ENCODE assay signal across 18 cellular contexts in the genomic region with DNA sequence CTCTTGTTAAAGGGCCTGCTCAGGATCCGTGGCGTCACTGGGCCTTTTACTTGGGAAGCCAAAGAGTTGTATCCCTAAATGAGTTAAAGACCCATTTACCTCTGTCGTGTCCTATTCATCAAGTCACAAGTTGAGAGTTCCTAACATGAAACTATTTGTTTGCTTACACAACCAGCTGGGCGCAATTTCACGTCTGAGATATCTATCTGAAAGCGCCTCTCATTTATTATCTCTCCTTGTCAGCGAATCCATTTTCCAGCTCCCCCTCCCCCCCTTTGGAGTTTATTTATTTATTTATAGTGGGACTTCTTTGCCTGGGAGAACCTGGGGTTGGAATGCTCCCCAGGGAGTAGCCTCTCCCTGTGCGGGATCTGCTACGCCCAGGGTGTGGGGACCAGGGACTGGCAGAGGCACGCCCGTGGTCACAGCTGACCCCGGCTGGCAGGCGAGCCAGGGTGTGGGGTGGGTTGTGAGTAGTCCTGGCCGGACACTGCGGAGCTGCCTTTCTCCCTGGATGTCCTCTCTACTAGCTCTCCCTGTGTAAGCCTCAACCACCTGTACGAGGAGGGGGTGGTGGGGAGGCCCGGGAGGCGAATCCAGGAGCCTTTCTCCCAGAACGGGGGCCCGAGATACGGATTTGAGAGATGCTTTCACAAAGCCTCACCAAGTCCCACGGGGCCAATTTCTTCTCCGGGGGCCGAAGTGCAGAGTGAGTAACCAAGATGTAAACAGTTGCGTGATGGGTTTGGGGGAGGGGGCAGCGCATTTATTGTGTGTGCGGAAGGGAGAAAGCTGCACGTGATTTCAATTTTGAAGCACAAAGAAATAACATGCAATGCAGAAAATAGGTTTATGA. TPM values are rescaled to one million over a fixed set of nuclear protein-coding genes. Genes with fewer than 3 reads are reported as not detected.
DNase-seq lines count a peak whose midpoint lies in the region; TF ChIP-seq lines count a peak whose summit lies in the region.
"Had no signal": no experiment of that assay in that cellular context is flagged by ENCODE, and none has a peak within 500 bp of the region (broad histone marks: within the 10 kb centered on the region; RNA-seq: fewer than 3 reads in every experiment).

No MANE protein-coding gene starts in this region.

- H3K4me3 ChIP-seq in right atrium auricular region = peak overlapping the region in 1 of 2 donors; percentile 10
- no peak overlapping the region for H3K4me3 ChIP-seq in left ventricle myocardium inferior
- H3K4me3 ChIP-seq in vagina = no peak overlapping the region
- no peak overlapping the region for H3K4me3 ChIP-seq in spleen
- H3K4me3 ChIP-seq: GM23248 had no signal

- TF ChIP-seq POLR2A in vagina (IDR thresholded peaks at IDR 0.05) (no peak), spleen (IDR thresholded peaks at IDR 0.05) (no peak)

- H3K27ac Mint-ChIP-seq in nephron progenitor cell = no peak overlapping the region
- H3K27ac Mint-ChIP-seq: activated naive CD4-positive, alpha-beta T cell treated with anti-CD3 and anti-CD28 coated beads, Interleukin-2, amount 50 U/mL, for 24 hours; CD8-positive, alpha-beta T cell; effector memory CD8-positive, alpha-beta T cell had no signal

- peaks cover 4% of the 10 kb centered on the region for H3K9me3 Mint-ChIP-seq in nephron progenitor cell
- H3K9me3 Mint-ChIP-seq: CD8-positive, alpha-beta T cell; effector memory CD8-positive, alpha-beta T cell; neural crest cell had no signal

- peaks cover 22% of the 10 kb centered on the region for H3K36me3 Mint-ChIP-seq in nephron progenitor cell (ENCODE audit: low read depth)
- H3K36me3 Mint-ChIP-seq: CD8-positive, alpha-beta T cell had no signal

- H3K27ac ChIP-seq in right atrium auricular region = peak overlapping the region; percentile 69 to 85
- no peak overlapping the region for H3K27ac ChIP-seq in left ventricle myocardium inferior (replicated peaks)
- peak overlapping the region; percentile 77 for H3K27ac ChIP-seq in vagina
- no peak overlapping the region for H3K27ac ChIP-seq in spleen
- H3K27ac ChIP-seq: GM23248 had no signal

- H3K4me1 ChIP-seq in right atrium auricular region (peaks cover 0 to 39% of the 10 kb centered on the region in 2 donors), left ventricle myocardium inferior (peaks cover 18% of the 10 kb centered on the region), vagina (peaks cover 20% of the 10 kb centered on the region), spleen (peaks cover 0 to 43% (median 9%) of the 10 kb centered on the region in 6 donors)

- H3K9me3 ChIP-seq in right atrium auricular region (no peaks in the 10 kb centered on the region), left ventricle myocardium inferior (replicated peaks) (peaks cover 8% of the 10 kb centered on the region), vagina (no peaks in the 10 kb centered on the region), spleen (peaks cover 0 to 20% (median 0%) of the 10 kb centered on the region in 8 donors)

- H3K27me3 Mint-ChIP-seq in nephron progenitor cell (ENCODE audit: low read depth, poor library complexity) = no peaks in the 10 kb centered on the region

- TF ChIP-seq CTCF in right atrium auricular region (IDR thresholded peaks at IDR 0.05) = no peak
- TF ChIP-seq CTCF in left ventricle myocardium inferior (IDR thresholded peaks at IDR 0.05; ENCODE audit: borderline replicate concordance) = no peak
- TF ChIP-seq CTCF in nephron progenitor cell (IDR thresholded peaks at IDR 0.05) = no peak
- no peak for TF ChIP-seq CTCF in vagina (IDR thresholded peaks at IDR 0.05)
- no peak for TF ChIP-seq CTCF in spleen (IDR thresholded peaks at IDR 0.05 in 8 of 11, conservative IDR thresholded peaks at IDR 0.05 in 3 of 11)

- DNase-seq in right atrium auricular region (ENCODE audit: low spot score) (no peak), left ventricle myocardium inferior (no peak), ecto neural progenitor cell (ENCODE audit: low spot score) (peak; percentile 60), nephron progenitor cell (peak; percentile 42), vagina (ENCODE audit: extremely low spot score in 2 of 2) (peak in 1 of 2 donors; percentile 87), spleen (no peak), NCI-H1048 (lab: John Stamatoyannopoulos, UW) (no peak)
- DNase-seq in effector CD8-positive, alpha-beta T cell (lab: John Stamatoyannopoulos, UW) = no peak
- DNase-seq: ACHN; CD8-positive, alpha-beta T cell; effector memory CD8-positive, alpha-beta T cell; EL; GM23248; Right ventricle myocardium superior; stimulated activated CD4-positive, alpha-beta T cell treated with anti-CD3 and anti-CD28 coated beads, Interleukin-4, amount 100 ng/mL, for 4 hours; trophoblast cell had no signal

- no peaks in the 10 kb centered on the region for H3K36me3 ChIP-seq in right atrium auricular region
- no peaks in the 10 kb centered on the region for H3K36me3 ChIP-seq in left ventricle myocardium inferior
- no peaks in the 10 kb centered on the region for H3K36me3 ChIP-seq in vagina
- H3K36me3 ChIP-seq in spleen = peaks cover 0 to 16% (median 0%) of the 10 kb centered on the region in 6 donors

- WGBS in spleen, 5 donors = 26 to 36% (median 30%) methylated on average over 27 to 28 of the region's 28 CpGs

- H3K4me3 Mint-ChIP-seq in nephron progenitor cell = peak overlapping the region; percentile 5
- H3K4me3 Mint-ChIP-seq: activated naive CD4-positive, alpha-beta T cell treated with anti-CD3 and anti-CD28 coated beads, Interleukin-2, amount 50 U/mL, for 24 hours; CD8-positive, alpha-beta T cell; effector memory CD8-positive, alpha-beta T cell; neural crest cell had no signal

- intact Hi-C loops in left ventricle myocardium inferior (cut with micrococcal nuclease) = no loop called here
- intact Hi-C loops in vagina (cut with DNase I) = no loop called here
- intact Hi-C loops in spleen (cut with DNase I; ENCODE audit: low total_unique reads) = no loop called here

- H3K4me1 Mint-ChIP-seq in nephron progenitor cell = peaks cover 36% of the 10 kb centered on the region
- H3K4me1 Mint-ChIP-seq: activated naive CD4-positive, alpha-beta T cell treated with anti-CD3 and anti-CD28 coated beads, Interleukin-2, amount 50 U/mL, for 24 hours had no signal

- H3K27me3 ChIP-seq in right atrium auricular region = peaks cover 0 to 9% of the 10 kb centered on the region in 2 donors
- peaks cover 100% of the 10 kb centered on the region for H3K27me3 ChIP-seq in left ventricle myocardium inferior (ENCODE audit: low read depth)
- H3K27me3 ChIP-seq in vagina = no peaks in the 10 kb centered on the region
- H3K27me3 ChIP-seq in spleen (replicated peaks in 1 of 7) = peaks cover 23 to 100% (median 95%) of the 10 kb centered on the region in 7 donors

RNA-seq across cellular contexts. Expression of gene NR2F1, which starts 15.3 kb away (rescaled TPM):
- 10 to 100 TPM; 35.3 to 37.6 TPM for total RNA-seq in right atrium auricular region
- total RNA-seq in left ventricle myocardium inferior = 0.47 TPM
- 97.2 TPM for total RNA-seq in vagina
- total RNA-seq in spleen = 10 to 100 TPM in 6 of 7 donors, 1 to 10 TPM in 1; 9.6 to 28.8 (median 13.6) TPM
- 1 to 10 TPM; 2.0 to 4.4 (median 3.5) TPM for polyA plus RNA-seq in spleen
- total RNA-seq: CD8-positive, alpha-beta T cell had no signal

RNA-seq across cellular contexts. Expression of gene NR2F1-AS1, which starts 17.4 kb away (rescaled TPM):
- 10 to 100 TPM in 1 of 2 donors, 1 to 10 TPM in 1; 7.1 to 11.0 TPM for total RNA-seq in right atrium auricular region
- 0.60 TPM for total RNA-seq in left ventricle myocardium inferior
- 22.3 TPM for total RNA-seq in vagina
- 10 to 100 TPM in 4 of 7 donors, 1 to 10 TPM in 3; 5.9 to 21.6 (median 11.3) TPM for total RNA-seq in spleen
- 1 to 10 TPM; 6.2 to 8.6 (median 7.6) TPM for polyA plus RNA-seq in spleen
- total RNA-seq: CD8-positive, alpha-beta T cell had no signal

Comparison
In these comparisons a context has a peak if more than half of its experiments do, and no peak if none do; other contexts are left out.
1. H3K27ac ChIP-seq: peak in right atrium auricular region (2 of 2) and vagina (single experiment); none in left ventricle myocardium inferior (single experiment) and spleen (0 of 8).
2. DNase-seq: peak in ecto neural progenitor cell (single experiment) and nephron progenitor cell (single experiment); none in right atrium auricular region (single experiment), left ventricle myocardium inferior (single experiment), effector CD8-positive, alpha-beta T cell (single experiment), spleen (single experiment) and NCI-H1048 (single experiment).